Comparison of ENCODE assay signal across 19 cellular contexts in genomic region chr3:146269271-146269670, GRCh38.
"Had no signal": no experiment of that assay in that cellular context is flagged by ENCODE, and none has a peak within 500 bp of the region (broad histone marks: within the 10 kb centered on the region; RNA-seq: fewer than 3 reads in every experiment).

No MANE protein-coding gene starts in this region.

- H3K4me3 ChIP-seq: colonic mucosa, esophagus muscularis mucosa, gastrocnemius medialis, heart right ventricle, left lung, lower lobe of right lung, mucosa of descending colon had no signal

- H3K27me3 ChIP-seq: colonic mucosa, esophagus muscularis mucosa, gastrocnemius medialis, heart right ventricle, left lung had no signal

- H3K9me3 ChIP-seq: colonic mucosa, esophagus muscularis mucosa, gastrocnemius medialis, heart right ventricle, left lung, lower lobe of right lung, mucosa of descending colon had no signal

- H3K36me3 ChIP-seq: colonic mucosa, esophagus muscularis mucosa, gastrocnemius medialis, heart right ventricle, left lung, lower lobe of right lung had no signal

- DNase-seq: colonic mucosa; cortex of kidney; effector CD4-positive, alpha-beta T cell; effector memory CD4-positive, alpha-beta T cell; foreskin fibroblast; foreskin melanocyte; gastrocnemius medialis; glutamatergic neuron; head of caudate nucleus; heart right ventricle; hippocampal formation; left cardiac atrium; left lung; left ventricle myocardium superior; lower lobe of right lung; mesenchymal stem cell; mucosa of descending colon; naive B cell had no signal

- ATAC-seq: gastrocnemius medialis, heart right ventricle, left cardiac atrium, left lung, left ventricle myocardium superior, lower lobe of right lung, mucosa of descending colon had no signal
